Comparison of ENCODE assay signal across 17 cellular contexts in the genomic region with DNA sequence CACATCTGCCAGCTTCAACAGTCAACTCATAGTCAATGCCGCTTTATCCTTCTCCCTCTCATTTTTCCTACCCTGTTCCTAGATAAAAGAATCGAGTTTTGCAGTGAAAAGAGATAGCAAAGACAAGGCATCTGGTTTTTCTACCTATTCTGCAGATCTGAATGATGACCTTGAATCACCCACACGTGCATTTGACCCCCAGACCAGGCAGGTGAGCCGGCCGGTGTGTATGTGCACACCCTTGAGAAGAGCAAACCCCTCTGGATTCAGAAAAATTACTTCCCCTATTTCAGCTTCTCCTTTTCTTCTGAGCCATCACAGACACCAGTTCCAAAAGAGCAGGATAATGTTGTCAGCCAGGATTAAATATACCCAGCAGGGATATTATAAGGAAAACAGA.
DNase-seq lines count a peak whose midpoint lies in the region; ATAC-seq, FAIRE-seq and TF ChIP-seq lines count a peak whose summit lies in the region.
"Had no signal": no experiment of that assay in that cellular context is flagged by ENCODE, and none has a peak within 500 bp of the region (broad histone marks: within the 10 kb centered on the region; RNA-seq: fewer than 3 reads in every experiment).

No MANE protein-coding gene starts in this region.

- H3K27ac ChIP-seq in ACC112 (ENCODE audit: low read depth, low read length), result peak overlapping the region; percentile 51; the same call in 1 of the 2 replicates
- H3K27ac ChIP-seq in PC-3 (ENCODE audit: low read length), result peak overlapping the region; percentile 99
- peak overlapping the region; percentile 74 for H3K27ac ChIP-seq in astrocyte (ENCODE audit: low read depth, low read length)

- no peaks in the 10 kb centered on the region for H3K9me2 ChIP-seq in PC-3 (replicated peaks; ENCODE audit: low read length)

- H3K27me3 Mint-ChIP-seq in astrocyte (ENCODE audit: low read depth, unreplicated experiment) (peaks cover 29% of the 10 kb centered on the region), osteocyte (ENCODE audit: unreplicated experiment) (no peaks in the 10 kb centered on the region)
- H3K27me3 Mint-ChIP-seq: IgD-negative memory B cell had no signal

- POLR2A ChIA-PET in PC-3 (lab: Charles Lee; ENCODE audit: unreplicated experiment), result interaction anchor here (0.7 to 1.1 kb wide), 2 partner anchors 11 to 1603 kb away, joined by 3 read pairs; no protein-coding TSS in a partner anchor

- no peak for TF ChIP-seq CTCF in PC-3 (conservative IDR thresholded peaks at IDR 0.05; ENCODE audit: low read depth, low read length)
- no peak for TF ChIP-seq CTCF in astrocyte (IDR thresholded peaks at IDR 0.05; ENCODE audit: insufficient read depth, low read depth, low read length)
- TF ChIP-seq CTCF in osteocyte (IDR thresholded peaks at IDR 0.05), result no peak

- H3K27me3 ChIP-seq in ACC112 (ENCODE audit: insufficient read depth, low read length) (no peaks in the 10 kb centered on the region), PC-3 (ENCODE audit: low read length) (no peaks in the 10 kb centered on the region), astrocyte (ENCODE audit: insufficient read depth, low read length) (no peaks in the 10 kb centered on the region)

- DNase-seq in PC-3, result no peak
- no peak for DNase-seq in astrocyte (ENCODE audit: low read depth)
- no peak for DNase-seq in osteocyte (ENCODE audit: extremely low spot score, unreplicated experiment)
- no peak for DNase-seq in activated T-cell treated with anti-CD3 and anti-CD28 coated beads, Interleukin-2, amount 50 U/mL, for 48 hours
- DNase-seq in NCI-H2227 treated with DMSO at 0.1 percent for 48 hours (lab: John Stamatoyannopoulos, UW), result no peak
- DNase-seq: CD8-positive, alpha-beta T cell; COR-L47; DND-41; GDM1; GOT3; H9 had no signal

- ATAC-seq in PC-3 (no peak), HG03442 (IDR thresholded peaks at IDR 0.05; ENCODE audit: unreplicated experiment) (no peak)
- ATAC-seq: CD8-positive, alpha-beta T cell had no signal

- BruUV-seq in PC-3 (replicated peaks; lab: Mats Ljungman, UMichigan), result no TSS peak

- peaks cover 2% of the 10 kb centered on the region for H3K9me3 Mint-ChIP-seq in astrocyte (ENCODE audit: unreplicated experiment)
- no peaks in the 10 kb centered on the region for H3K9me3 Mint-ChIP-seq in osteocyte (ENCODE audit: unreplicated experiment)
- H3K9me3 Mint-ChIP-seq: H9, IgD-negative memory B cell had no signal

- H3K79me2 ChIP-seq in ACC112 (ENCODE audit: control insufficient read depth, insufficient read depth, low read length, unreplicated experiment), result no peaks in the 10 kb centered on the region
- H3K79me2 ChIP-seq in PC-3 (ENCODE audit: low read length), result no peaks in the 10 kb centered on the region
- no peaks in the 10 kb centered on the region for H3K79me2 ChIP-seq in astrocyte (ENCODE audit: insufficient read depth, low read length)

- H3K36me3 Mint-ChIP-seq in astrocyte (ENCODE audit: low read depth, unreplicated experiment), result no peaks in the 10 kb centered on the region
- H3K36me3 Mint-ChIP-seq in osteocyte (ENCODE audit: unreplicated experiment), result no peaks in the 10 kb centered on the region
- H3K36me3 Mint-ChIP-seq: CD14-positive monocyte; CD8-positive, alpha-beta T cell; IgD-negative memory B cell had no signal

- CTCF ChIA-PET in PC-3 (lab: Charles Lee), result interaction anchor here (1.0 kb wide), 1 partner anchor 114 kb away, joined by 3 read pairs; no protein-coding TSS in a partner anchor

- peaks cover 14% of the 10 kb centered on the region for H3K4me1 ChIP-seq in ACC112 (ENCODE audit: control insufficient read depth, insufficient read depth, low read length, unreplicated experiment)
- peaks cover 70% of the 10 kb centered on the region for H3K4me1 ChIP-seq in PC-3 (ENCODE audit: insufficient read depth, low read length)
- peaks cover 17% of the 10 kb centered on the region for H3K4me1 ChIP-seq in astrocyte (ENCODE audit: insufficient read depth, low read length)

- no peak overlapping the region for H3K4me3 ChIP-seq in ACC112 (ENCODE audit: low read depth, low read length)
- H3K4me3 ChIP-seq in PC-3 (ENCODE audit: low read length), result peak overlapping the region; percentile 14; the same call in 1 of the 2 replicates
- H3K4me3 ChIP-seq in astrocyte (ENCODE audit: insufficient read depth, low read depth, low read length), result no peak overlapping the region

- H4K20me1 ChIP-seq in PC-3 (ENCODE audit: low read length), result no peaks in the 10 kb centered on the region
- H4K20me1 ChIP-seq in astrocyte (ENCODE audit: insufficient read depth, low read length), result no peaks in the 10 kb centered on the region

- H3K27ac Mint-ChIP-seq in astrocyte (ENCODE audit: unreplicated experiment), result no peak overlapping the region
- H3K27ac Mint-ChIP-seq in osteocyte (ENCODE audit: unreplicated experiment), result peak overlapping the region; percentile 83
- H3K27ac Mint-ChIP-seq: CD14-positive monocyte; CD8-positive, alpha-beta T cell; IgD-negative memory B cell had no signal

- no peaks in the 10 kb centered on the region for H3K9me3 ChIP-seq in PC-3 (ENCODE audit: low read length)
- no peaks in the 10 kb centered on the region for H3K9me3 ChIP-seq in astrocyte (ENCODE audit: insufficient read depth, low read depth, low read length)

- H3K36me3 ChIP-seq in ACC112 (ENCODE audit: insufficient read depth, low read length), result no peaks in the 10 kb centered on the region
- no peaks in the 10 kb centered on the region for H3K36me3 ChIP-seq in PC-3 (ENCODE audit: low read depth, low read length)
- H3K36me3 ChIP-seq in astrocyte (ENCODE audit: insufficient read depth, low read length), result no peaks in the 10 kb centered on the region

- H3K4me2 ChIP-seq in PC-3 (ENCODE audit: low read length) (peak overlapping the region; percentile 66), astrocyte (ENCODE audit: low read length) (peak overlapping the region; percentile 66)

- FAIRE-seq in astrocyte (lab: Jason Lieb, UNC), result no peak
- FAIRE-seq: A204.1, D721Med had no signal

- intact Hi-C loops in PC-3 (cut with micrococcal nuclease), result no loop called here

- peaks cover 15% of the 10 kb centered on the region for H3K4me1 Mint-ChIP-seq in astrocyte (ENCODE audit: low read depth, unreplicated experiment)
- peaks cover 34% of the 10 kb centered on the region for H3K4me1 Mint-ChIP-seq in osteocyte (ENCODE audit: unreplicated experiment)
- H3K4me1 Mint-ChIP-seq: CD14-positive monocyte, IgD-negative memory B cell had no signal

- peak overlapping the region; percentile 87 for H3K9ac ChIP-seq in PC-3 (ENCODE audit: low read length)
- peak overlapping the region; percentile 46 for H3K9ac ChIP-seq in astrocyte (ENCODE audit: low read length)

- H2AFZ ChIP-seq in ACC112 (ENCODE audit: low read length, unreplicated experiment) (no peak overlapping the region), PC-3 (ENCODE audit: low read length) (no peak overlapping the region), astrocyte (ENCODE audit: low read depth, low read length) (no peak overlapping the region)

- no peak overlapping the region for H3K4me3 Mint-ChIP-seq in astrocyte (ENCODE audit: unreplicated experiment)
- H3K4me3 Mint-ChIP-seq in osteocyte (ENCODE audit: unreplicated experiment), result no peak overlapping the region
- H3K4me3 Mint-ChIP-seq: CD14-positive monocyte; CD8-positive, alpha-beta T cell; H9; IgD-negative memory B cell had no signal

- H3F3A ChIP-seq in PC-3 (ENCODE audit: low read length, unreplicated experiment), result peaks cover 18% of the 10 kb centered on the region
